11 cellular contexts compared by ENCODE assay signal in genomic region chr6:17417817-17418216, GRCh38. TPM values are rescaled to one million over a fixed set of nuclear protein-coding genes. Genes with fewer than 3 reads are reported as not detected.
DNase-seq lines count a peak whose midpoint lies in the region; ATAC-seq and TF ChIP-seq lines count a peak whose summit lies in the region.
"Had no signal": no experiment of that assay in that cellular context is flagged by ENCODE, and none has a peak within 500 bp of the region (broad histone marks: within the 10 kb centered on the region; RNA-seq: fewer than 3 reads in every experiment).

No MANE protein-coding gene starts in this region.

- H3K27ac ChIP-seq in A673 (ENCODE audit: low read depth, low read length, poor library complexity, severe bottlenecking), result no peak overlapping the region
- H3K27ac ChIP-seq in HUES64 (ENCODE audit: low read depth, low read length), result peak overlapping the region; percentile 90
- peak overlapping the region; percentile 3 to 71 for H3K27ac ChIP-seq in lung (ENCODE audit: low read depth in 1 of 2, low read length in 1 of 2)
- H3K27ac ChIP-seq: KMS-11 had no signal

- ATAC-seq in lung (ENCODE audit: insufficient read depth, low FRiP score), result no peak
- ATAC-seq in HG03097 (IDR thresholded peaks at IDR 0.05; ENCODE audit: low FRiP score, unreplicated experiment), result no peak
- no peak for ATAC-seq in GM19452 (IDR thresholded peaks at IDR 0.05; ENCODE audit: unreplicated experiment)

- no peak overlapping the region for H3K4me3 ChIP-seq in A673 (ENCODE audit: low read depth, low read length, poor library complexity, severe bottlenecking)
- H3K4me3 ChIP-seq in HUES64 (ENCODE audit: low read length), result peak overlapping the region; percentile 26; the same call in 1 of the 2 replicates
- no peak overlapping the region for H3K4me3 ChIP-seq in lung

- intact Hi-C loops in A673 (cut with micrococcal nuclease; ENCODE audit: unreplicated experiment), result no loop called here

- H3K4me1 ChIP-seq in A673 (ENCODE audit: insufficient read depth, low read length, poor library complexity, severe bottlenecking) (peaks cover 41% of the 10 kb centered on the region), HUES64 (ENCODE audit: insufficient read depth, low read length) (peaks cover 24% of the 10 kb centered on the region), lung (ENCODE audit: control insufficient read depth in 2 of 2, insufficient read depth in 2 of 2, low read length in 2 of 2) (peaks cover 3 to 8% of the 10 kb centered on the region in 2 donors)

- H3K9me3 ChIP-seq in A673 (ENCODE audit: low read depth, low read length, poor library complexity, severe bottlenecking) (no peaks in the 10 kb centered on the region), HUES64 (ENCODE audit: insufficient read depth, low read depth, low read length) (no peaks in the 10 kb centered on the region), lung (ENCODE audit: control insufficient read depth in 2 of 2, insufficient read depth in 1 of 2, low read length in 1 of 2) (no peaks in the 10 kb centered on the region)

- H3K36me3 ChIP-seq in A673 (ENCODE audit: insufficient read depth, low read length, poor library complexity, severe bottlenecking), result no peaks in the 10 kb centered on the region
- H3K36me3 ChIP-seq in HUES64 (ENCODE audit: insufficient read depth, low read length), result peaks cover 1% of the 10 kb centered on the region; the same call in 1 of the 2 replicates
- no peaks in the 10 kb centered on the region for H3K36me3 ChIP-seq in lung (ENCODE audit: control insufficient read depth in 2 of 2, insufficient read depth in 2 of 2, low read length in 2 of 2)

- POLR2A ChIA-PET in A673 (lab: Charles Lee; ENCODE audit: low non-redundant PET), result no interaction called here

- no peak for TF ChIP-seq CTCF in A673 (conservative IDR thresholded peaks at IDR 0.05; ENCODE audit: low read depth, low read length)
- no peak for TF ChIP-seq CTCF in lung (IDR thresholded peaks at IDR 0.05; ENCODE audit: control extremely low read depth, extremely low read depth)

- H3K9ac ChIP-seq in HUES64 (ENCODE audit: low read depth, low read length), result peak overlapping the region; percentile 68; the same call in 1 of the 2 replicates
- H3K9ac ChIP-seq: KMS-11 had no signal

- WGBS in HUES64, result 56% methylated on average over 4 of the region's 4 CpGs
- WGBS in lung, 2 donors, result 62 to 66% methylated on average over 4 of the region's 4 CpGs

- H3K27me3 ChIP-seq in A673 (replicated peaks; ENCODE audit: insufficient read depth, low read depth, low read length, poor library complexity) (no peaks in the 10 kb centered on the region), HUES64 (ENCODE audit: insufficient read depth, low read length) (no peaks in the 10 kb centered on the region), lung (ENCODE audit: control insufficient read depth, insufficient read depth) (no peaks in the 10 kb centered on the region)

- BruUV-seq in A673 (replicated peaks; lab: Mats Ljungman, UMichigan), result no TSS peak

- DNase-seq in A673 (ENCODE audit: low spot score), result peak; percentile 26
- peak; percentile 66 for DNase-seq in dermis blood vessel endothelial cell
- no peak for DNase-seq in lung (ENCODE audit: low spot score)
- DNase-seq in NCI-H526 treated with DMSO at 0.1 percent for 48 hours (lab: John Stamatoyannopoulos, UW), result no peak
- DNase-seq in activated CD4-positive, alpha-beta T cell treated with anti-CD3 and anti-CD28 coated beads, Interleukin-2, amount 50 U/mL, for 48 hours, result no peak
- DNase-seq: nucleus accumbens had no signal

- CTCF ChIA-PET in A673 (lab: Charles Lee), result no interaction called here

RNA-seq across cellular contexts. Expression of gene CAP2, which starts 24.4 kb away (rescaled TPM):
- total RNA-seq in A673 (2021) (18.4 and 20.8 TPM in 2 replicates), dermis blood vessel endothelial cell (2.6 and 3.3 TPM in 2 replicates), lung (1 to 10 TPM; 3.3 to 5.7 TPM)
- 17.3 TPM for polyA plus RNA-seq in HUES64 (2013, experiment 1 of 2)
- 22.9 TPM for polyA plus RNA-seq in HUES64 (2013, experiment 2 of 2)
- polyA plus RNA-seq in lung, result 1 to 10 TPM; 2.0 to 3.6 TPM
- total RNA-seq: T-helper 1 cell treated with Interleukin-12 subunit alpha and Interleukin-12 subunit beta and Interleukin-4 antibody, amounts not matched to agents 30 ng/mL and 1 ng/mL, for 36 hours had no signal

Comparison
In these comparisons a context has a peak if more than half of its experiments do, and no peak if none do; other contexts are left out.
1. DNase-seq: peak in A673 (single experiment) and dermis blood vessel endothelial cell (single experiment); none in lung (single experiment), NCI-H526 treated with DMSO at 0.1 percent for 48 hours (single experiment) and activated CD4-positive, alpha-beta T cell treated with anti-CD3 and anti-CD28 coated beads, Interleukin-2, amount 50 U/mL, for 48 hours (0 of 2).